ENCODE assay signal across 8 cellular contexts in the genomic region with DNA sequence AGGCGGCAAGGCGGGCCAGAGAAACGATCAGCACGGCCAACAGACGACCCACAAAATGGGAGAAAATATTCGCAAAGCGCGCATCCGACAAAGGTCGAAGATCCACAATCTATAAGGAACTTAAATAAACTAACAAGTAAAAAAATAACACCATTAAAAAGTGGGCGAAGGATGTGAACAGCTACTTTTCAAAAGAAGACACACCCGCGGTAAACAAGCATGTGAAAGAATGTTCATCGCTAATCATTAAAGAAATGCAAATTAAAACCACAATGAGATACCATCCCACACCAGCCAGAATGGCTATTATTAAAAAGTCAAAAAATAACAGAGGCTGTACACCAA.
DNase-seq lines count a peak whose midpoint lies in the region; ATAC-seq and TF ChIP-seq lines count a peak whose summit lies in the region.

No MANE protein-coding gene starts in this region.

- peaks cover 6% of the 10 kb centered on the region for H3K27me3 Mint-ChIP-seq in Caco-2 (ENCODE audit: insufficient read depth, unreplicated experiment)

- H3K27ac Mint-ChIP-seq in Caco-2 (ENCODE audit: unreplicated experiment): peak overlapping the region; percentile 51

- H3K79me2 ChIP-seq in mammary epithelial cell (ENCODE audit: insufficient read depth, low read length): peaks cover 10% of the 10 kb centered on the region
- peaks cover 6% of the 10 kb centered on the region for H3K79me2 ChIP-seq in osteoblast (ENCODE audit: insufficient read depth, low read length)

- H3K27ac ChIP-seq in HUES48 (ENCODE audit: low read depth, low read length) (peak overlapping the region; percentile 74), mammary epithelial cell (ENCODE audit: insufficient read depth, low read depth, low read length) (no peak overlapping the region), osteoblast (ENCODE audit: low read depth, low read length) (no peak overlapping the region)

- H3K4me3 ChIP-seq in Caco-2 (ENCODE audit: low read depth, low read length) (no peak overlapping the region), HUES48 (ENCODE audit: low read depth, low read length) (no peak overlapping the region; the same call in 1 of the 2 replicates), mammary epithelial cell (replicated peaks in 1 of 3; ENCODE audit: insufficient read depth in 1 of 3, low read depth in 2 of 3, low read length in 3 of 3) (no peak overlapping the region), osteoblast (ENCODE audit: insufficient read depth, low read length) (peak overlapping the region; percentile 93)

- ATAC-seq in GM18505 (IDR thresholded peaks at IDR 0.05; ENCODE audit: unreplicated experiment) (no peak), HG03095 (IDR thresholded peaks at IDR 0.05; ENCODE audit: unreplicated experiment) (no peak)

- H3K36me3 Mint-ChIP-seq in Caco-2 (ENCODE audit: insufficient read depth, unreplicated experiment): no peaks in the 10 kb centered on the region

- no peaks in the 10 kb centered on the region for H3K36me3 ChIP-seq in Caco-2 (ENCODE audit: control insufficient read depth, insufficient read depth, low read length)
- H3K36me3 ChIP-seq in HUES48 (ENCODE audit: control insufficient read depth, insufficient read depth, low read length): no peaks in the 10 kb centered on the region
- H3K36me3 ChIP-seq in mammary epithelial cell (ENCODE audit: insufficient read depth, low read length): no peaks in the 10 kb centered on the region
- no peaks in the 10 kb centered on the region for H3K36me3 ChIP-seq in osteoblast (ENCODE audit: insufficient read depth, low read length)

- no peak for DNase-seq in Caco-2
- DNase-seq in mammary epithelial cell: no peak
- DNase-seq in osteoblast (ENCODE audit: insufficient read length, low spot score, missing footprints): no peak
- no peak for DNase-seq in HuH-7.5 (ENCODE audit: low spot score)
- no peak for DNase-seq in NCI-H2081 (lab: John Stamatoyannopoulos, UW)

- POLR2A ChIA-PET in Caco-2 (lab: Charles Lee): interaction anchor here (0.6 to 0.7 kb wide), 3 partner anchors 74 to 378 kb away, joined by 3 to 5 read pairs (median 5); no protein-coding TSS in a partner anchor

- CTCF ChIA-PET in Caco-2 (lab: Charles Lee) (interaction anchor here (0.7 to 1.8 kb wide), 23 partner anchors 9 to 395 kb away, joined by 3 to 28 read pairs (median 5); no protein-coding TSS in a partner anchor), mammary epithelial cell (lab: Charles Lee; ENCODE audit: low non-redundant PET) (interaction anchor here (0.6 to 1.5 kb wide), 7 partner anchors 12 to 274 kb away, joined by 3 to 14 read pairs (median 5); no protein-coding TSS in a partner anchor)

- dilution Hi-C loops in mammary epithelial cell (cut with HindIII; ENCODE audit: low sequenced_read_pairs): loop anchor here (5.0 kb wide), 1 partner anchor 45 kb away; no protein-coding TSS in a partner anchor

- peak overlapping the region; percentile 68 for H2AFZ ChIP-seq in mammary epithelial cell (ENCODE audit: low read depth, low read length)
- peak overlapping the region; percentile 70 for H2AFZ ChIP-seq in osteoblast (ENCODE audit: low read length)

- TF ChIP-seq CTCF in Caco-2 (IDR thresholded peaks at IDR 0.05; ENCODE audit: insufficient read depth in 1 of 2, low read depth in 1 of 2, low read length in 1 of 2, severe bottlenecking in 1 of 2, unreplicated experiment in 1 of 2) (no peak), mammary epithelial cell (conservative IDR thresholded peaks at IDR 0.05 in 1 of 2, IDR thresholded peaks at IDR 0.05 in 1 of 2; ENCODE audit: extremely low read depth in 1 of 2, insufficient read depth in 1 of 2, low read depth in 1 of 2, low read length in 2 of 2) (no peak), osteoblast (IDR thresholded peaks at IDR 0.05; ENCODE audit: extremely low read depth, low read depth, low read length) (no peak)

- H3K4me1 ChIP-seq in Caco-2 (peaks cover 18% of the 10 kb centered on the region; the same call in 1 of the 2 replicates), HUES48 (ENCODE audit: control insufficient read depth, insufficient read depth, low read length) (peaks cover 11% of the 10 kb centered on the region), mammary epithelial cell (ENCODE audit: insufficient read depth, low read length) (peaks cover 14% of the 10 kb centered on the region), osteoblast (ENCODE audit: insufficient read depth, low read length) (peaks cover 12% of the 10 kb centered on the region)

- in situ Hi-C loops in mammary epithelial cell (cut with MboI; ENCODE audit: low sequenced_read_pairs in 2 of 2): loop anchor here in 1 of 2 donors (10.0 kb wide), 1 partner anchor 273 kb away; no protein-coding TSS in a partner anchor

- H4K20me1 ChIP-seq in mammary epithelial cell (ENCODE audit: insufficient read depth, low read length) (no peaks in the 10 kb centered on the region), osteoblast (ENCODE audit: insufficient read depth, low read length) (no peaks in the 10 kb centered on the region)

- no peak for TF ChIP-seq POLR2A in GM18505 (IDR thresholded peaks at IDR 0.05; ENCODE audit: borderline replicate concordance, extremely low read depth, insufficient read depth, insufficient read length)

- peak overlapping the region; percentile 69 for H3K4me3 Mint-ChIP-seq in Caco-2 (ENCODE audit: unreplicated experiment)

- BruUV-seq in Caco-2 (replicated peaks; lab: Mats Ljungman, UMichigan) (no TSS peak), mammary epithelial cell (replicated peaks; lab: Mats Ljungman, UMichigan) (no TSS peak)

- H3K4me2 ChIP-seq in mammary epithelial cell (ENCODE audit: insufficient read depth, low read depth, low read length): no peak overlapping the region
- peak overlapping the region; percentile 97 for H3K4me2 ChIP-seq in osteoblast (ENCODE audit: insufficient read depth, low read length)

- H3K9me3 ChIP-seq in Caco-2 (no peaks in the 10 kb centered on the region), HUES48 (ENCODE audit: control insufficient read depth, insufficient read depth, low read length) (no peaks in the 10 kb centered on the region), mammary epithelial cell (replicated peaks; ENCODE audit: insufficient read depth, low read length) (no peaks in the 10 kb centered on the region), osteoblast (ENCODE audit: low read depth, low read length) (no peaks in the 10 kb centered on the region)

- H3K27me3 ChIP-seq in Caco-2 (replicated peaks; ENCODE audit: control insufficient read depth, insufficient read depth, low read length) (no peaks in the 10 kb centered on the region), HUES48 (ENCODE audit: control insufficient read depth, insufficient read depth, low read length) (peaks cover 3% of the 10 kb centered on the region; the same call in 1 of the 2 replicates), mammary epithelial cell (ENCODE audit: insufficient read depth, low read length) (no peaks in the 10 kb centered on the region), osteoblast (ENCODE audit: insufficient read depth, low read length) (no peaks in the 10 kb centered on the region)

- peaks cover 21% of the 10 kb centered on the region for H3K4me1 Mint-ChIP-seq in Caco-2 (ENCODE audit: low read depth, unreplicated experiment)

- intact Hi-C loops in Caco-2 (cut with micrococcal nuclease; ENCODE audit: unreplicated experiment): loop anchor here (1.0 kb wide), 2 partner anchors 13 to 23 kb away; no protein-coding TSS in a partner anchor
- intact Hi-C loops in mammary epithelial cell (cut with micrococcal nuclease): loop anchor here (1.0 to 2.0 kb wide), 4 partner anchors 13 to 268 kb away; no protein-coding TSS in a partner anchor

- WGBS in mammary epithelial cell (ENCODE audit: low coverage, missing lambda C conversion rate): 23% methylated on average over 13 of the region's 14 CpGs

- no peak overlapping the region for H3K9ac ChIP-seq in HUES48 (ENCODE audit: low read depth, low read length)
- H3K9ac ChIP-seq in mammary epithelial cell (ENCODE audit: insufficient read depth, low read length): no peak overlapping the region

- H3K9me3 Mint-ChIP-seq in Caco-2 (ENCODE audit: unreplicated experiment): no peaks in the 10 kb centered on the region
